15 cellular contexts compared by ENCODE assay signal in the genomic region with DNA sequence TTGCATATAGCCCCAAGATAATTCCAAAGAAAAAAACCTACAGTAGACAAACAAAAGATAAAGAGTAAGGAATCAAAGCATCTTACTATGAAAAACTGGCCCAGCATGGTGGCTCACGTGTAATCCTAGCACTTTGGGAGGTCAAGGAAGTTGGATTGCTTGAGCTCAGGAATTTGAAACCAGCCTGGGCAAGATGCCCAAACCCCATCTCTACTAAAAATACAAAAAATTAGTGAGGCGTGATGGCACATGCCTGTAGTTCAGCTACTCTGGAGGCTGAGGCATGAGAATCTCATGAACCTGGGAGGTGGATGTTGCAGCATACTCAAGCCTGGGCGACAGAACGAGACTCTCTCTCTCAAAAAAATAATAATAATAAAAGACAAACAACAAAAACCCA.
"Had no signal": no experiment of that assay in that cellular context is flagged by ENCODE, and none has a peak within 500 bp of the region (broad histone marks: within the 10 kb centered on the region; RNA-seq: fewer than 3 reads in every experiment).

No MANE protein-coding gene starts in this region.

- H3K4me1 ChIP-seq: lower lobe of right lung, sigmoid colon, spleen had no signal

- H3K4me3 ChIP-seq: dorsolateral prefrontal cortex, lower lobe of right lung, ovary, sigmoid colon, spleen, thoracic aorta had no signal

- H3K9me3 ChIP-seq: lower lobe of right lung, ovary had no signal

- H3K4me3 Mint-ChIP-seq: activated CD4-positive, alpha-beta T cell treated with anti-CD3 and anti-CD28 coated beads, Interleukin-2, amount 10 ng/mL, durations not matched to agents 7 days and 5 days; activated naive CD8-positive, alpha-beta T cell treated with anti-CD3 and anti-CD28 coated beads for 36 hours; endodermal cell; mesothelial cell of epicardium; neural crest cell had no signal

- H3K27me3 ChIP-seq: dorsolateral prefrontal cortex, ovary, sigmoid colon, spleen had no signal

- H3K4me1 Mint-ChIP-seq: activated CD4-positive, alpha-beta T cell treated with anti-CD3 and anti-CD28 coated beads, Interleukin-2, amount 10 ng/mL, durations not matched to agents 7 days and 5 days; activated naive CD8-positive, alpha-beta T cell treated with anti-CD3 and anti-CD28 coated beads for 36 hours; neural crest cell had no signal

- ATAC-seq: left cardiac atrium, lower lobe of right lung had no signal

- H3K27ac Mint-ChIP-seq: activated CD4-positive, alpha-beta T cell treated with anti-CD3 and anti-CD28 coated beads, Interleukin-2, amount 10 ng/mL, durations not matched to agents 7 days and 5 days; activated naive CD8-positive, alpha-beta T cell treated with anti-CD3 and anti-CD28 coated beads for 36 hours; endodermal cell; mesothelial cell of epicardium had no signal

- H3K27ac ChIP-seq: dorsolateral prefrontal cortex, lower lobe of right lung, ovary, sigmoid colon, spleen, thoracic aorta had no signal

- DNase-seq: activated CD4-positive, alpha-beta T cell treated with anti-CD3 and anti-CD28 coated beads, Interleukin-2, amount 10 ng/mL, durations not matched to agents 7 days and 5 days; activated CD8-positive, alpha-beta memory T cell treated with anti-CD3 and anti-CD28 coated beads for 24 hours; activated naive CD8-positive, alpha-beta T cell treated with anti-CD3 and anti-CD28 coated beads for 36 hours; amygdala; dorsolateral prefrontal cortex; endodermal cell; hippocampal formation; left cardiac atrium; lower lobe of right lung; ovary; sigmoid colon; spleen had no signal

- H3K36me3 Mint-ChIP-seq: activated naive CD8-positive, alpha-beta T cell treated with anti-CD3 and anti-CD28 coated beads for 36 hours had no signal

- H3K27me3 Mint-ChIP-seq: activated CD4-positive, alpha-beta T cell treated with anti-CD3 and anti-CD28 coated beads, Interleukin-2, amount 10 ng/mL, durations not matched to agents 7 days and 5 days; activated naive CD8-positive, alpha-beta T cell treated with anti-CD3 and anti-CD28 coated beads for 36 hours had no signal

- H3K36me3 ChIP-seq: lower lobe of right lung, ovary, sigmoid colon, spleen, thoracic aorta had no signal
